ENCODE assay signal across 1 cellular context in the genomic region with DNA sequence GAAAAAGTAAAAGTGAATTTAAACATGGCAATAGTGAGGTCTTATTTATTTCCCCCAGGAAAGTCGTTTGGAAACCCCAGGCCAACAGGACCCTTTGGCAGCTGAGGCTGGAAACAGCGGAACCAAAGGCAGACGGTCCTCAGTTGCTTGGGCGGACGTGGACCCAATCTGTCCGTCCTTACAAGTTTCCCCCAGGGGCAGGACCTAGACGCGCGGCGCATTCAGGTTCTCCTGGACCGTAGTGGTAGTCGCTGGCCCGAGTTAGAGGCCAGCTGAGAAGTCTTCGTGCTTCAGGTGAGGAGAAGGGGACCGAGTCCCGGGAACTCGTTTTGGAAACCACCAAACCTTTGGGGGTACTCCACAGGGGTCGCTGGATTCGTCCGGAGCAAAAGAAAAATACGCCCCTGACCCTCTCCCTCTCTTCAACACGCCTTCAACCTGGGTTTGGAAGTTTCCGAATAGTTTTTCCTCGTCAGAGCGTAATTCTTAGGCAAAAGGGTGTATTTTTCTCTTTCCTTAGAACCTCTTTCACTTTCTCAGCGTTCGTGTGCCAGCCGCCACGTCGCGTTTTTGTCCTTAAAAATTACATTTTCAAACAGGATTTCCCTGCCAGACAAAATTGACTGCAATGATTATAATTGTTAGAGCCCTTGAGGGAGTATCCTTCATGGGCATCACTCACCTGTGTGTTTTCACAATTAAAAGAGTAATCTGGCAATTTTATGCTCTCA.
A peak's percentile ranks its signal among the peaks of the same experiment; 100 is the strongest.
TF ChIP-seq lines count a peak whose summit lies in the region.

No MANE protein-coding gene starts in this region.

TF ChIP-seq in HepG2, 621 proteins besides CTCF, POLR2A, EP300 and RAD21 (continued from another document and continues in another):
- TF ChIP-seq, protein P1, sequence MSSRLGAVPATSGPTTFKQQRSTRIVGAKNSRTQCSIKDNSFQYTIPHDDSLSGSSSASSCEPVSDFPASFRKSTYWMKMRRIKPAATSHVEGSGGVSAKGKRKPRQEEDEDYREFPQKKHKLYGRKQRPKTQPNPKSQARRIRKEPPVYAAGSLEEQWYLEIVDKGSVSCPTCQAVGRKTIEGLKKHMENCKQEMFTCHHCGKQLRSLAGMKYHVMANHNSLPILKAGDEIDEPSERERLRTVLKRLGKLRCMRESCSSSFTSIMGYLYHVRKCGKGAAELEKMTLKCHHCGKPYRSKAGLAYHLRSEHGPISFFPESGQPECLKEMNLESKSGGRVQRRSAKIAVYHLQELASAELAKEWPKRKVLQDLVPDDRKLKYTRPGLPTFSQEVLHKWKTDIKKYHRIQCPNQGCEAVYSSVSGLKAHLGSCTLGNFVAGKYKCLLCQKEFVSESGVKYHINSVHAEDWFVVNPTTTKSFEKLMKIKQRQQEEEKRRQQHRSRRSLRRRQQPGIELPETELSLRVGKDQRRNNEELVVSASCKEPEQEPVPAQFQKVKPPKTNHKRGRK (CRISPR knock-in tag; IDR thresholded peaks at IDR 0.05): peak; percentile 86; the same call in 1 of the 2 replicates
- no peak for TF ChIP-seq FUBP1 (CRISPR knock-in tag; IDR thresholded peaks at IDR 0.05; ENCODE audit: borderline replicate concordance)
- TF ChIP-seq ZNF724P (CRISPR knock-in tag; IDR thresholded peaks at IDR 0.05; ENCODE audit: borderline replicate concordance): peak; percentile 40; the same call in 1 of the 2 replicates
- TF ChIP-seq MEF2D (CRISPR knock-in tag; IDR thresholded peaks at IDR 0.05): peak; percentile 75
- TF ChIP-seq ZNF143 (CRISPR knock-in tag; IDR thresholded peaks at IDR 0.05): peak; percentile 68
- TF ChIP-seq GABPA (IDR thresholded peaks at IDR 0.05; ENCODE audit: low read depth, low read length): peak; percentile 75
- TF ChIP-seq GABPA (CRISPR knock-in tag; IDR thresholded peaks at IDR 0.05; ENCODE audit: low read depth): peak; percentile 92
- 0 out of 2 replicates have a peak, but pooled peaks have one; percentile 27 for TF ChIP-seq NCOA1 (CRISPR knock-in tag; IDR thresholded peaks at IDR 0.05)
- TF ChIP-seq, protein P2, sequence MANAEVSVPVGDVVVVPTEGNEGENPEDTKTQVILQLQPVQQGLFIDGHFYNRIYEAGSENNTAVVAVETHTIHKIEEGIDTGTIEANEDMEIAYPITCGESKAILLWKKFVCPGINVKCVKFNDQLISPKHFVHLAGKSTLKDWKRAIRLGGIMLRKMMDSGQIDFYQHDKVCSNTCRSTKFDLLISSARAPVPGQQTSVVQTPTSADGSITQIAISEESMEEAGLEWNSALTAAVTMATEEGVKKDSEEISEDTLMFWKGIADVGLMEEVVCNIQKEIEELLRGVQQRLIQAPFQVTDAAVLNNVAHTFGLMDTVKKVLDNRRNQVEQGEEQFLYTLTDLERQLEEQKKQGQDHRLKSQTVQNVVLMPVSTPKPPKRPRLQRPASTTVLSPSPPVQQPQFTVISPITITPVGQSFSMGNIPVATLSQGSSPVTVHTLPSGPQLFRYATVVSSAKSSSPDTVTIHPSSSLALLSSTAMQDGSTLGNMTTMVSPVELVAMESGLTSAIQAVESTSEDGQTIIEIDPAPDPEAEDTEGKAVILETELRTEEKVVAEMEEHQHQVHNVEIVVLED (CRISPR knock-in tag; IDR thresholded peaks at IDR 0.05; ENCODE audit: borderline replicate concordance): peak; percentile 91
- peak; percentile 65 for TF ChIP-seq PRPF4 (IDR thresholded peaks at IDR 0.05; ENCODE audit: low read depth, low read length, poor library complexity, severe bottlenecking)
- no peak for TF ChIP-seq CREB3 (CRISPR knock-in tag; IDR thresholded peaks at IDR 0.05)
- TF ChIP-seq, protein P3, sequence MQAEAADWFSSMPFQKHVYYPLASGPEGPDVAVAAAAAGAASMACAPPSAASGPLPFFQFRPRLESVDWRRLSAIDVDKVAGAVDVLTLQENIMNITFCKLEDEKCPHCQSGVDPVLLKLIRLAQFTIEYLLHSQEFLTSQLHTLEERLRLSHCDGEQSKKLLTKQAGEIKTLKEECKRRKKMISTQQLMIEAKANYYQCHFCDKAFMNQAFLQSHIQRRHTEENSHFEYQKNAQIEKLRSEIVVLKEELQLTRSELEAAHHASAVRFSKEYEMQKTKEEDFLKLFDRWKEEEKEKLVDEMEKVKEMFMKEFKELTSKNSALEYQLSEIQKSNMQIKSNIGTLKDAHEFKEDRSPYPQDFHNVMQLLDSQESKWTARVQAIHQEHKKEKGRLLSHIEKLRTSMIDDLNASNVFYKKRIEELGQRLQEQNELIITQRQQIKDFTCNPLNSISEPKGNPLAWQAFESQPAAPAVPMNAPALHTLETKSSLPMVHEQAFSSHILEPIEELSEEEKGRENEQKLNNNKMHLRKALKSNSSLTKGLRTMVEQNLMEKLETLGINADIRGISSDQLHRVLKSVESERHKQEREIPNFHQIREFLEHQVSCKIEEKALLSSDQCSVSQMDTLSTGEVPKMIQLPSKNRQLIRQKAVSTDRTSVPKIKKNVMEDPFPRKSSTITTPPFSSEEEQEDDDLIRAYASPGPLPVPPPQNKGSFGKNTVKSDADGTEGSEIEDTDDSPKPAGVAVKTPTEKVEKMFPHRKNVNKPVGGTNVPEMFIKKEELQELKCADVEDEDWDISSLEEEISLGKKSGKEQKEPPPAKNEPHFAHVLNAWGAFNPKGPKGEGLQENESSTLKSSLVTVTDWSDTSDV (CRISPR knock-in tag; IDR thresholded peaks at IDR 0.05): 0 out of 2 replicates have a peak, but pooled peaks have one; percentile 61
- TF ChIP-seq SNAPC2 (CRISPR knock-in tag; IDR thresholded peaks at IDR 0.05): peak; percentile 40; the same call in 1 of the 2 replicates
- TF ChIP-seq BRD4 (CRISPR knock-in tag; IDR thresholded peaks at IDR 0.05): peak; percentile 99
- peak; percentile 95 for TF ChIP-seq HOXA3 (CRISPR knock-in tag; IDR thresholded peaks at IDR 0.05)
- peak; percentile 85; the same call in 1 of the 2 replicates for TF ChIP-seq ZNF12 (CRISPR knock-in tag; IDR thresholded peaks at IDR 0.05)
- peak; percentile 32 for TF ChIP-seq HNRNPH1 (optimal IDR thresholded peaks at IDR 0.05; ENCODE audit: low read depth, low read length)
- TF ChIP-seq CHCHD3 (CRISPR knock-in tag; IDR thresholded peaks at IDR 0.05): 0 out of 2 replicates have a peak, but pooled peaks have one; percentile 30
- TF ChIP-seq KLF9 (CRISPR knock-in tag; IDR thresholded peaks at IDR 0.05; ENCODE audit: low read depth): no peak
- TF ChIP-seq ZNF792 (CRISPR knock-in tag; IDR thresholded peaks at IDR 0.05): peak; percentile 91
- peak; percentile 88; the same call in 1 of the 2 replicates for TF ChIP-seq PRMT3 (CRISPR knock-in tag; IDR thresholded peaks at IDR 0.05; ENCODE audit: borderline replicate concordance, low read depth)
- TF ChIP-seq PAWR (CRISPR knock-in tag; IDR thresholded peaks at IDR 0.05; ENCODE audit: borderline replicate concordance): no peak
- no peak for TF ChIP-seq JDP2 (CRISPR knock-in tag; IDR thresholded peaks at IDR 0.05; ENCODE audit: borderline replicate concordance)
- TF ChIP-seq SSRP1 (CRISPR knock-in tag; IDR thresholded peaks at IDR 0.05): peak; percentile 93; the same call in 1 of the 2 replicates
- peak; percentile 91 for TF ChIP-seq ZNF639 (CRISPR knock-in tag; conservative IDR thresholded peaks at IDR 0.05)
- TF ChIP-seq GZF1 (CRISPR knock-in tag; IDR thresholded peaks at IDR 0.05): peak; percentile 87
- no peak for TF ChIP-seq SAFB2 (CRISPR knock-in tag; IDR thresholded peaks at IDR 0.05; ENCODE audit: borderline replicate concordance, low read depth)
- peak; percentile 71 for TF ChIP-seq ELF1 (CRISPR knock-in tag; IDR thresholded peaks at IDR 0.05)
- no peak for TF ChIP-seq ZNF326 (CRISPR knock-in tag; IDR thresholded peaks at IDR 0.05; ENCODE audit: borderline replicate concordance)
- TF ChIP-seq NFIB (CRISPR knock-in tag; IDR thresholded peaks at IDR 0.05; ENCODE audit: borderline replicate concordance): no peak
- TF ChIP-seq ESRRA (CRISPR knock-in tag; IDR thresholded peaks at IDR 0.05; ENCODE audit: low read depth): 0 out of 2 replicates have a peak, but pooled peaks have one; percentile 51
- TF ChIP-seq, protein P4, sequence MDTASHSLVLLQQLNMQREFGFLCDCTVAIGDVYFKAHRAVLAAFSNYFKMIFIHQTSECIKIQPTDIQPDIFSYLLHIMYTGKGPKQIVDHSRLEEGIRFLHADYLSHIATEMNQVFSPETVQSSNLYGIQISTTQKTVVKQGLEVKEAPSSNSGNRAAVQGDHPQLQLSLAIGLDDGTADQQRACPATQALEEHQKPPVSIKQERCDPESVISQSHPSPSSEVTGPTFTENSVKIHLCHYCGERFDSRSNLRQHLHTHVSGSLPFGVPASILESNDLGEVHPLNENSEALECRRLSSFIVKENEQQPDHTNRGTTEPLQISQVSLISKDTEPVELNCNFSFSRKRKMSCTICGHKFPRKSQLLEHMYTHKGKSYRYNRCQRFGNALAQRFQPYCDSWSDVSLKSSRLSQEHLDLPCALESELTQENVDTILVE (CRISPR knock-in tag; IDR thresholded peaks at IDR 0.05): peak; percentile 84; the same call in 1 of the 2 replicates
- TF ChIP-seq CCAR2 (optimal IDR thresholded peaks at IDR 0.05; ENCODE audit: low read depth, low read length): peak; percentile 94
- TF ChIP-seq ZNF367 (CRISPR knock-in tag; IDR thresholded peaks at IDR 0.05; ENCODE audit: borderline replicate concordance): peak; percentile 83; the same call in 1 of the 2 replicates
- no peak for TF ChIP-seq TCF12 (IDR thresholded peaks at IDR 0.05)
- peak; percentile 61; the same call in 1 of the 2 replicates for TF ChIP-seq TCF12 (CRISPR knock-in tag; IDR thresholded peaks at IDR 0.05)
- TF ChIP-seq ZNF879 (CRISPR knock-in tag; IDR thresholded peaks at IDR 0.05): no peak
- TF ChIP-seq, protein P5, sequence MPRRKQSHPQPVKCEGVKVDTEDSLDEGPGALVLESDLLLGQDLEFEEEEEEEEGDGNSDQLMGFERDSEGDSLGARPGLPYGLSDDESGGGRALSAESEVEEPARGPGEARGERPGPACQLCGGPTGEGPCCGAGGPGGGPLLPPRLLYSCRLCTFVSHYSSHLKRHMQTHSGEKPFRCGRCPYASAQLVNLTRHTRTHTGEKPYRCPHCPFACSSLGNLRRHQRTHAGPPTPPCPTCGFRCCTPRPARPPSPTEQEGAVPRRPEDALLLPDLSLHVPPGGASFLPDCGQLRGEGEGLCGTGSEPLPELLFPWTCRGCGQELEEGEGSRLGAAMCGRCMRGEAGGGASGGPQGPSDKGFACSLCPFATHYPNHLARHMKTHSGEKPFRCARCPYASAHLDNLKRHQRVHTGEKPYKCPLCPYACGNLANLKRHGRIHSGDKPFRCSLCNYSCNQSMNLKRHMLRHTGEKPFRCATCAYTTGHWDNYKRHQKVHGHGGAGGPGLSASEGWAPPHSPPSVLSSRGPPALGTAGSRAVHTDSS (CRISPR knock-in tag; conservative IDR thresholded peaks at IDR 0.05): peak; percentile 95; the same call in 1 of the 2 replicates
- TF ChIP-seq NR0B2 (CRISPR knock-in tag; IDR thresholded peaks at IDR 0.05): peak; percentile 73; the same call in 1 of the 2 replicates
- TF ChIP-seq ZNF280D (CRISPR knock-in tag; IDR thresholded peaks at IDR 0.05): peak; percentile 62; the same call in 1 of the 2 replicates
